Comparison of ENCODE assay signal across 8 cellular contexts in the genomic region with DNA sequence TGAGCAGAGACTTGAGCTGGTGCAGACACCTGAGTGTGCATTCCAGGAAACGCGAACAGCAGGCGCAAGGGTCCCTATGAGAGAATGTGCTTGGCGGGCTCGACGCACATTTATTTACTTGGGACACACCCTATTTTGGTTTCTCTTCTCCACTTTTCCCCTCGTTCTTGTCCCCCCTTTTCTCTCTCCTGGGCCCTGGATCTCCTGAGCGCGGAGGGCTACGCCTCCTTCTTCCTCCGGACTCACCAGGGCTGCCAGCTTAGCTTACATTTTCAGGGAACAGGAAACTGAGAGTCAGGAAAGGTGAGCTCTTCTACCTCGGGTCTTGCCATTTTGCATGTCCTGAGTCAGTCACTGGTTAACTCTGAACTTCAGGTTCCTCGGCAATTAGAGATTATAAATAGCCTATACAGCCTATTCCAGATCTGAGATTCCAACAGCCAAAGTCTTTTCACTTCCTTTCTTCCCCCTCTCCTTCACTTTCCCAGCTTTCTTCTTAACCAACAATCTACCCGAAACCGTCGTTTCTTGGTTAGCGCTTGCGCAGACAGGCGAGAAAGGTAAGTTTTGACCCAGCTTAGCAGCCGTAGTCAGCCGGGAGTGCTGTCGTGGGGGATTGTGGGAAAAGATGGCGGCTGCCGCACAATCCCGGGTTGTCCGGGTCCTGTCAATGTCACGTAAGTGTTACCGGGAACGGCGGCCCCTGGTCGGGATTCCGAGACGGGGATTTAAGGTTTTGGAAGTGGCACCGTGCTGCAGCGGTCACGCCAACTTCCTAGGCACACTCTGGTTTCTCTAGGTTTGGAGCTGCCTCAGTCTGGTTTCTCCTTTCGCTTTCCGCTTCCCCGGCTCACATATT. TPM values are rescaled to one million over a fixed set of nuclear protein-coding genes. Genes with fewer than 3 reads are reported as not detected.
DNase-seq lines count a peak whose midpoint lies in the region; ATAC-seq, FAIRE-seq and TF ChIP-seq lines count a peak whose summit lies in the region.

AKAP3 (minus strand) TSS at position 553 of the 859 bp plus-strand sequence. CDS start 10,855 bp downstream, outside the sequence.
NDUFA9 (plus strand) TSS at position 616 of the 859 bp plus-strand sequence; CDS start at position 629, 13 bp downstream.

- peaks cover 4% of the 10 kb centered on the region for H3K27me3 Mint-ChIP-seq in glutamatergic neuron (ENCODE audit: unreplicated experiment)

- ATAC-seq in activated naive CD4-positive, alpha-beta T cell treated with anti-CD3 and anti-CD28 coated beads, Interleukin-2, amount 50 U/mL, for 72 hours: peak; percentile 91 to 96
- ATAC-seq in omental fat pad (ENCODE audit: low FRiP score): peak; percentile 92

- no peak for TF ChIP-seq RAD21 in SK-N-SH (IDR thresholded peaks at IDR 0.05; ENCODE audit: low read length)

- H3K4me1 Mint-ChIP-seq in glutamatergic neuron (ENCODE audit: low read depth, unreplicated experiment): peaks cover 29% of the 10 kb centered on the region

- peaks cover 10 to 13% of the 10 kb centered on the region in 2 experiments; a peak in 3 of 4 replicates for H3K4me1 ChIP-seq in SK-N-SH (ENCODE audit: control insufficient read depth in 1 of 2, insufficient read depth in 2 of 2, low read depth in 1 of 2, low read length in 1 of 2)
- H3K4me1 ChIP-seq in testis: peaks cover 8% of the 10 kb centered on the region

- H3K9ac ChIP-seq in SK-N-SH: peak within 1 kb of the TSS; percentile 84

- peak within 1 kb of the TSS; percentile 92 for H2AFZ ChIP-seq in SK-N-SH (ENCODE audit: low read depth)

- H3K9me3 ChIP-seq in SK-N-SH: no peaks in the 10 kb centered on the region
- no peaks in the 10 kb centered on the region for H3K9me3 ChIP-seq in testis

- WGBS in SK-N-SH (ENCODE audit: low lambda C conversion rate): 4% methylated on average over 36 of the region's 39 CpGs
- WGBS in testis, 2 donors: 0% methylated on average over 39 of the region's 39 CpGs

- peak; percentile 85 for DNase-seq in HCEC 1CT
- DNase-seq in MV-4-11 (lab: John Stamatoyannopoulos, UW): peak; percentile 69
- peak; percentile 79 for DNase-seq in SK-N-SH
- DNase-seq in activated naive CD4-positive, alpha-beta T cell treated with anti-CD3 and anti-CD28 coated beads, Interleukin-2, amount 50 U/mL, for 72 hours (ENCODE audit: low spot score in 2 of 2): peak; percentile 72 to 82
- DNase-seq in glutamatergic neuron: peak; percentile 84
- peak; percentile 40 for DNase-seq in omental fat pad (ENCODE audit: low spot score)
- DNase-seq in testis: peak; percentile 93

- H3K4me3 ChIP-seq in SK-N-SH (ENCODE audit: low read depth in 2 of 2, low read length in 1 of 2) (peak within 1 kb of the TSS; percentile 86 to 97), testis (peak within 1 kb of the TSS; percentile 80 to 81)

- TF ChIP-seq CTCF in SK-N-SH (IDR thresholded peaks at IDR 0.05): no peak
- TF ChIP-seq CTCF in glutamatergic neuron (IDR thresholded peaks at IDR 0.05; ENCODE audit: partially characterized antibody, unreplicated experiment): no peak
- TF ChIP-seq CTCF in omental fat pad (IDR thresholded peaks at IDR 0.05): no peak
- peak in 1 of 3 experiments; percentile 18 for TF ChIP-seq CTCF in testis (IDR thresholded peaks at IDR 0.05)

- peak within 1 kb of the TSS; percentile 78 to 99 for H3K27ac Mint-ChIP-seq in activated naive CD4-positive, alpha-beta T cell treated with anti-CD3 and anti-CD28 coated beads, Interleukin-2, amount 50 U/mL, for 72 hours
- peak within 1 kb of the TSS; percentile 97 for H3K27ac Mint-ChIP-seq in glutamatergic neuron (ENCODE audit: unreplicated experiment)

- CTCF ChIA-PET in SK-N-SH (lab: Yijun Ruan, JAX): interaction anchor here (0.9 to 3.2 kb wide), 6 partner anchors 12 to 111 kb away, joined by 3 to 16 read pairs (median 3); no protein-coding TSS in a partner anchor

- TF ChIP-seq EP300 in SK-N-SH (IDR thresholded peaks at IDR 0.05; ENCODE audit: borderline replicate concordance in 1 of 2, low read depth in 1 of 2, low read length in 1 of 2): no peak

- H3K4me2 ChIP-seq in SK-N-SH: peak within 1 kb of the TSS; percentile 92

- H3K36me3 ChIP-seq in SK-N-SH (replicated peaks in 1 of 2; ENCODE audit: control insufficient read depth in 1 of 2, insufficient read depth in 2 of 2, low read length in 1 of 2) (no peaks in the 10 kb centered on the region), testis (ENCODE audit: low read depth, missing control alignments) (no peaks in the 10 kb centered on the region)

- H3K9me2 ChIP-seq in SK-N-SH: no peaks in the 10 kb centered on the region

- peak within 1 kb of the TSS; percentile 59 to 82; a peak in 3 of 4 replicates for H3K27ac ChIP-seq in SK-N-SH (ENCODE audit: low read depth in 2 of 2, low read length in 1 of 2)
- H3K27ac ChIP-seq in testis: peak within 1 kb of the TSS; percentile 78 to 85

- peaks cover 8 to 16% of the 10 kb centered on the region in 2 donors for H3K36me3 Mint-ChIP-seq in activated naive CD4-positive, alpha-beta T cell treated with anti-CD3 and anti-CD28 coated beads, Interleukin-2, amount 50 U/mL, for 72 hours
- no peaks in the 10 kb centered on the region for H3K36me3 Mint-ChIP-seq in glutamatergic neuron (ENCODE audit: unreplicated experiment)

- peaks cover 7% of the 10 kb centered on the region for H3F3A ChIP-seq in SK-N-SH (replicated peaks; ENCODE audit: insufficient read depth)

- peak within 1 kb of the TSS; percentile 89 for H3K4me3 Mint-ChIP-seq in glutamatergic neuron (ENCODE audit: unreplicated experiment)

- H3K27me3 ChIP-seq in SK-N-SH (ENCODE audit: insufficient read depth): no peaks in the 10 kb centered on the region
- H3K27me3 ChIP-seq in testis: no peaks in the 10 kb centered on the region

- TF ChIP-seq POLR2A in testis (IDR thresholded peaks at IDR 0.05): no peak

- H3K79me2 ChIP-seq in SK-N-SH (ENCODE audit: insufficient read depth): peaks cover 45% of the 10 kb centered on the region

- intact Hi-C loops in testis (cut with DNase I; ENCODE audit: low total_unique reads): no loop called here

- H3K9me3 Mint-ChIP-seq in activated naive CD4-positive, alpha-beta T cell treated with anti-CD3 and anti-CD28 coated beads, Interleukin-2, amount 50 U/mL, for 72 hours: no peaks in the 10 kb centered on the region
- H3K9me3 Mint-ChIP-seq in glutamatergic neuron (ENCODE audit: unreplicated experiment): no peaks in the 10 kb centered on the region

- H4K20me1 ChIP-seq in SK-N-SH (ENCODE audit: insufficient read depth): no peaks in the 10 kb centered on the region

- POLR2A ChIA-PET in SK-N-SH (lab: Yijun Ruan, JAX): interaction anchor here (0.6 to 0.8 kb wide), 2 partner anchors 111 to 326 kb away, joined by 3 to 5 read pairs; a partner anchor contains a TSS

- peak; percentile 92 for FAIRE-seq in G401.6 (lab: Jason Lieb, UNC)

TF ChIP-seq in SK-N-SH, 30 proteins besides CTCF, POLR2A, EP300 and RAD21 (continues in another document):
- peak; percentile 46; the same call in 1 of the 2 replicates for TF ChIP-seq PBX3 (IDR thresholded peaks at IDR 0.05)
- TF ChIP-seq FOSL2 (IDR thresholded peaks at IDR 0.05; ENCODE audit: borderline replicate concordance, low read depth): no peak
- TF ChIP-seq RXRA (IDR thresholded peaks at IDR 0.05; ENCODE audit: borderline replicate concordance, low read depth): no peak
- TF ChIP-seq GABPA (IDR thresholded peaks at IDR 0.05; ENCODE audit: low read depth): 0 out of 2 replicates have a peak, but pooled peaks have one; percentile 28
- TF ChIP-seq JUND (IDR thresholded peaks at IDR 0.05): no peak
- TF ChIP-seq GATA2 (CRISPR knock-in tag; IDR thresholded peaks at IDR 0.05): no peak
- peak; percentile 91 for TF ChIP-seq TAF1 (IDR thresholded peaks at IDR 0.05; ENCODE audit: borderline replicate concordance, low read depth, low read length)
- TF ChIP-seq ELF1 (IDR thresholded peaks at IDR 0.05): peak; percentile 63; the same call in 1 of the 2 replicates
- TF ChIP-seq, protein P1, sequence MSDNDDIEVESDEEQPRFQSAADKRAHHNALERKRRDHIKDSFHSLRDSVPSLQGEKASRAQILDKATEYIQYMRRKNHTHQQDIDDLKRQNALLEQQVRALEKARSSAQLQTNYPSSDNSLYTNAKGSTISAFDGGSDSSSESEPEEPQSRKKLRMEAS (IDR thresholded peaks at IDR 0.05; ENCODE audit: low read depth): 0 out of 2 replicates have a peak, but pooled peaks have one; percentile 28
- TF ChIP-seq MEF2A (IDR thresholded peaks at IDR 0.05; ENCODE audit: borderline replicate concordance, low read depth): no peak
- peak; percentile 98 for TF ChIP-seq YY1 (IDR thresholded peaks at IDR 0.05; ENCODE audit: low read depth)

RNA-seq across cellular contexts. Expression of gene AKAP3, which starts in this region (rescaled TPM):
- polyA plus RNA-seq in SK-N-SH (2012; rRNA removed) (0.12 and 0.24 TPM in 2 replicates), testis (ENCODE audit: insufficient read depth, low read depth, low replicate concordance) (251 TPM)
- polyA plus RNA-seq in SK-N-SH (2012; cell fraction: cytosol; rRNA removed): 0.19 and 0.20 TPM in 2 replicates
- 0.06 and 0.30 TPM in 2 replicates for polyA plus RNA-seq in SK-N-SH (2012; cell fraction: nucleus; rRNA removed)
- 1 to 10 TPM in 1 of 2 donors, under 1 TPM in 1; 0.66 to 4.2 TPM for total RNA-seq in activated naive CD4-positive, alpha-beta T cell treated with anti-CD3 and anti-CD28 coated beads, Interleukin-2, amount 50 U/mL, for 72 hours
- total RNA-seq in glutamatergic neuron (ENCODE audit: unreplicated experiment) (3.3 TPM), omental fat pad (1 to 10 TPM in 2 of 4 donors, under 1 TPM in 2; 0.47 to 4.8 (median 2.1) TPM), testis (100 to 1,000 TPM in 1 of 2 donors, 10 to 100 TPM in 1; 71.0 to 145 TPM)

RNA-seq across cellular contexts. Expression of gene NDUFA9, which starts in this region (rescaled TPM):
- polyA plus RNA-seq in SK-N-SH (2012; rRNA removed) (53.0 and 55.9 TPM in 2 replicates), testis (ENCODE audit: insufficient read depth, low read depth, low replicate concordance) (46.7 TPM)
- 29.3 and 38.6 TPM in 2 replicates for polyA plus RNA-seq in SK-N-SH (2012; cell fraction: cytosol; rRNA removed)
- 40.3 and 54.9 TPM in 2 replicates for polyA plus RNA-seq in SK-N-SH (2012; cell fraction: nucleus; rRNA removed)
- 100 to 1,000 TPM; 118 to 130 TPM for total RNA-seq in activated naive CD4-positive, alpha-beta T cell treated with anti-CD3 and anti-CD28 coated beads, Interleukin-2, amount 50 U/mL, for 72 hours
- total RNA-seq in glutamatergic neuron (ENCODE audit: unreplicated experiment) (130 TPM), omental fat pad (10 to 100 TPM; 20.5 to 39.6 (median 29.1) TPM), testis (10 to 100 TPM; 19.0 to 23.4 TPM)

Comparison
In these comparisons a context has a peak if more than half of its experiments do, and no peak if none do; other contexts are left out.
1. Peak in every context shown above with its lines: DNase-seq, ATAC-seq, H3K4me3 ChIP-seq and H3K27ac ChIP-seq.
2. RNA of gene AKAP3 (total RNA-seq): 71.0 to 145 TPM in testis; 0.66 to 4.2 TPM in activated naive CD4-positive, alpha-beta T cell treated with anti-CD3 and anti-CD28 coated beads, Interleukin-2, amount 50 U/mL, for 72 hours, 0.47 to 4.8 TPM in omental fat pad and 3.3 TPM in glutamatergic neuron (single experiment); every median in the first group is over 10 times any median in the second.
3. RNA of gene AKAP3 (polyA plus RNA-seq): 251 TPM in testis (single experiment); 0.06 to 0.30 TPM in SK-N-SH; every median in the first group is over 100 times any median in the second.
4. DNase-seq: peak in every context shown above with its lines; median percentile 93 in testis; 85 in HCEC 1CT; 84 in glutamatergic neuron; 79 in SK-N-SH; 77 in activated naive CD4-positive, alpha-beta T cell treated with anti-CD3 and anti-CD28 coated beads, Interleukin-2, amount 50 U/mL, for 72 hours; 69 in MV-4-11; 40 in omental fat pad.